ENCODE assay signal across 22 cellular contexts in genomic region chr6:30847421-30847970, GRCh38.
DNase-seq lines count a peak whose midpoint lies in the region; ATAC-seq and TF ChIP-seq lines count a peak whose summit lies in the region.
"Had no signal": no experiment of that assay in that cellular context is flagged by ENCODE, and none has a peak within 500 bp of the region (broad histone marks: within the 10 kb centered on the region; RNA-seq: fewer than 3 reads in every experiment).

No MANE protein-coding gene starts in this region.

- H3K4me3 Mint-ChIP-seq in nephron progenitor cell, result peak overlapping the region; percentile 58
- H3K4me3 Mint-ChIP-seq: activated T-cell treated with anti-CD3 and anti-CD28 coated beads, Interleukin-2, amount 50 U/mL, for 24 hours; central memory CD8-positive, alpha-beta T cell; IgD-negative memory B cell; naive B cell had no signal

- H3K4me1 ChIP-seq in OCI-LY1 (ENCODE audit: insufficient read depth, low read length, severe bottlenecking) (peaks cover 19% of the 10 kb centered on the region), iPS-18a (ENCODE audit: control insufficient read depth, low read depth, low read length) (peaks cover 37% of the 10 kb centered on the region)

- H3K27ac ChIP-seq in OCI-LY1 (ENCODE audit: low read depth, low read length, poor library complexity, severe bottlenecking), result peak overlapping the region; percentile 42
- peak overlapping the region; percentile 92 for H3K27ac ChIP-seq in iPS-18a (ENCODE audit: low read length)
- H3K27ac ChIP-seq: ovary had no signal

- peaks cover 45% of the 10 kb centered on the region for H3K4me1 Mint-ChIP-seq in nephron progenitor cell

- H3K36me3 Mint-ChIP-seq in nephron progenitor cell (ENCODE audit: low read depth), result peaks cover 17% of the 10 kb centered on the region

- no peaks in the 10 kb centered on the region for H3F3A ChIP-seq in OCI-LY1 (ENCODE audit: insufficient read depth, low read length)

- H3K36me3 ChIP-seq in OCI-LY1 (ENCODE audit: insufficient read depth, low read length), result no peaks in the 10 kb centered on the region
- peaks cover 18% of the 10 kb centered on the region for H3K36me3 ChIP-seq in iPS-18a (ENCODE audit: control insufficient read depth, low read depth, low read length)
- H3K36me3 ChIP-seq: ovary had no signal

- TF ChIP-seq CTCF in OCI-LY1 (IDR thresholded peaks at IDR 0.05; ENCODE audit: low read length) (no peak), nephron progenitor cell (IDR thresholded peaks at IDR 0.05) (no peak)

- H3K9me2 ChIP-seq in OCI-LY1 (ENCODE audit: low read depth, low read length), result no peaks in the 10 kb centered on the region

- H3K27me3 Mint-ChIP-seq in nephron progenitor cell (ENCODE audit: low read depth, poor library complexity), result peaks cover 8% of the 10 kb centered on the region
- H3K27me3 Mint-ChIP-seq: activated T-cell treated with anti-CD3 and anti-CD28 coated beads, Interleukin-2, amount 50 U/mL, for 24 hours had no signal

- H3K4me2 ChIP-seq in OCI-LY1 (ENCODE audit: low read length), result peak overlapping the region; percentile 40; the same call in 1 of the 2 replicates

- DNase-seq in nephron progenitor cell, result peak; percentile 35
- no peak for DNase-seq in NCI-H748 (lab: John Stamatoyannopoulos, UW; ENCODE audit: unreplicated experiment)
- DNase-seq in activated CD4-positive, alpha-beta T cell treated with anti-CD3 and anti-CD28 coated beads, Interleukin-2, amount 50 U/mL, for 4 hours, result no peak
- no peak for DNase-seq in effector CD4-positive, alpha-beta T cell
- DNase-seq: activated naive CD4-positive, alpha-beta T cell; activated T-cell treated with anti-CD3 and anti-CD28 coated beads, Interleukin-2, amount 50 U/mL, for 24 hours; anterior cingulate cortex; Calu3; erythroblast; naive B cell; NCI-H1694 treated with DMSO at 0.1 percent for 48 hours; NCI-H774; OCI-M1; ovary; T1000 had no signal

- no peaks in the 10 kb centered on the region for H3K79me2 ChIP-seq in OCI-LY1 (ENCODE audit: insufficient read depth, low read length)

- peak overlapping the region; percentile 23 for H3K4me3 ChIP-seq in OCI-LY1 (ENCODE audit: low read depth, low read length, poor library complexity, severe bottlenecking)
- peak overlapping the region; percentile 67 for H3K4me3 ChIP-seq in iPS-18a (ENCODE audit: low read length)
- H3K4me3 ChIP-seq: ovary had no signal

- H4K20me1 ChIP-seq in OCI-LY1 (ENCODE audit: insufficient read depth, low read length), result no peaks in the 10 kb centered on the region

- no peak for ATAC-seq in GM18502 (IDR thresholded peaks at IDR 0.05; ENCODE audit: poor library complexity, unreplicated experiment)
- ATAC-seq: Right ventricle myocardium inferior, sciatic nerve had no signal

- no peak overlapping the region for H2AFZ ChIP-seq in OCI-LY1 (ENCODE audit: low read length)

- peaks cover 11% of the 10 kb centered on the region for H3K9me3 ChIP-seq in OCI-LY1 (ENCODE audit: low read length)
- peaks cover 17% of the 10 kb centered on the region for H3K9me3 ChIP-seq in iPS-18a (ENCODE audit: control insufficient read depth, low read depth, low read length)
- H3K9me3 ChIP-seq: ovary had no signal

- H3K27me3 ChIP-seq in OCI-LY1 (ENCODE audit: insufficient read depth, low read length) (no peaks in the 10 kb centered on the region), iPS-18a (ENCODE audit: control insufficient read depth, insufficient read depth, low read length) (no peaks in the 10 kb centered on the region)
- H3K27me3 ChIP-seq: ovary had no signal

- peaks cover 33% of the 10 kb centered on the region for H3K9me3 Mint-ChIP-seq in nephron progenitor cell
- H3K9me3 Mint-ChIP-seq: central memory CD8-positive, alpha-beta T cell had no signal

- H3K27ac Mint-ChIP-seq in nephron progenitor cell, result peak overlapping the region; percentile 57
- H3K27ac Mint-ChIP-seq: activated T-cell treated with anti-CD3 and anti-CD28 coated beads, Interleukin-2, amount 50 U/mL, for 24 hours had no signal

- H3K9ac ChIP-seq in OCI-LY1 (ENCODE audit: low read length) (no peak overlapping the region; the same call in 1 of the 2 replicates), iPS-18a (ENCODE audit: low read length) (peak overlapping the region; percentile 81)
